Comparison of ENCODE assay signal across 10 cellular contexts in genomic region chr5:141875022-141875740, GRCh38. TPM values are rescaled to one million over a fixed set of nuclear protein-coding genes. Genes with fewer than 3 reads are reported as not detected.
DNase-seq lines count a peak whose midpoint lies in the region; ATAC-seq, FAIRE-seq and TF ChIP-seq lines count a peak whose summit lies in the region.
"Had no signal": no experiment of that assay in that cellular context is flagged by ENCODE, and none has a peak within 500 bp of the region (broad histone marks: within the 10 kb centered on the region; RNA-seq: fewer than 3 reads in every experiment).

No MANE protein-coding gene starts in this region.

- H3K4me1 ChIP-seq in endothelial cell of umbilical vein (ENCODE audit: control insufficient read depth, extremely low read depth, insufficient read depth, low read length) = peaks cover 43% of the 10 kb centered on the region
- peaks cover 41% of the 10 kb centered on the region for H3K4me1 ChIP-seq in upper lobe of right lung

- peaks cover 0 to 2% of the 10 kb centered on the region in 2 experiments for H3K36me3 ChIP-seq in endothelial cell of umbilical vein (ENCODE audit: control insufficient read depth in 2 of 2, extremely low read depth in 1 of 2, insufficient read depth in 2 of 2, low read length in 2 of 2)
- no peaks in the 10 kb centered on the region for H3K36me3 ChIP-seq in upper lobe of right lung

- TF ChIP-seq POLR2A in endothelial cell of umbilical vein (IDR thresholded peaks at IDR 0.05; ENCODE audit: low read depth, low read length) = no peak

- no peak for DNase-seq in activated naive CD8-positive, alpha-beta T cell treated with anti-CD3 and anti-CD28 coated beads for 36 hours
- no peak for DNase-seq in endothelial cell of umbilical vein (ENCODE audit: low read depth, low spot score)
- DNase-seq in natural killer cell = no peak
- no peak for DNase-seq in upper lobe of right lung
- DNase-seq in activated CD8-positive, alpha-beta memory T cell treated with anti-CD3 and anti-CD28 coated beads, Interleukin-2, amount 50 U/mL, for 48 hours = no peak
- no peak for DNase-seq in stimulated activated CD4-positive, alpha-beta T cell treated with anti-CD3 and anti-CD28 coated beads, Interleukin-4, amount 100 ng/mL, for 24 hours
- DNase-seq: SHP77 treated with DMSO at 0.1 percent for 48 hours had no signal

- ATAC-seq in natural killer cell (no peak), upper lobe of right lung (no peak), GM18870 (IDR thresholded peaks at IDR 0.05; ENCODE audit: unreplicated experiment) (no peak)

- FAIRE-seq in endothelial cell of umbilical vein (lab: Jason Lieb, UNC) = peak; percentile 8

- POLR2A ChIA-PET in endothelial cell of umbilical vein (lab: Charles Lee) = no interaction called here

- H3K9me3 ChIP-seq in endothelial cell of umbilical vein (replicated peaks; ENCODE audit: control insufficient read depth, insufficient read depth, low read length) (no peaks in the 10 kb centered on the region), upper lobe of right lung (no peaks in the 10 kb centered on the region)

- H3K9ac ChIP-seq in endothelial cell of umbilical vein (replicated peaks; ENCODE audit: extremely low read depth, insufficient read depth, low read length) = peak overlapping the region; percentile 68

- TF ChIP-seq CTCF in endothelial cell of umbilical vein (IDR thresholded peaks at IDR 0.05; ENCODE audit: extremely low read depth in 1 of 2, insufficient read depth in 1 of 2, low read depth in 1 of 2, low read length in 2 of 2) (no peak), natural killer cell (IDR thresholded peaks at IDR 0.05) (no peak), upper lobe of right lung (IDR thresholded peaks at IDR 0.05) (no peak)

- peaks cover 0 to 3% of the 10 kb centered on the region in 2 experiments for H3K27me3 ChIP-seq in endothelial cell of umbilical vein (ENCODE audit: control insufficient read depth in 2 of 2, insufficient read depth in 2 of 2, low read length in 2 of 2)
- H3K27me3 ChIP-seq in upper lobe of right lung = peaks cover 19% of the 10 kb centered on the region

- no TSS peak for BruUV-seq in endothelial cell of umbilical vein (replicated peaks; lab: Mats Ljungman, UMichigan)

- H3K4me3 ChIP-seq in endothelial cell of umbilical vein (replicated peaks in 1 of 3; ENCODE audit: insufficient read depth in 1 of 3, low read depth in 1 of 3, low read length in 3 of 3) = peak overlapping the region; percentile 32 to 65 (median 59)
- peak overlapping the region; percentile 66 for H3K4me3 ChIP-seq in upper lobe of right lung

- H3K4me1 Mint-ChIP-seq in activated naive CD8-positive, alpha-beta T cell (ENCODE audit: low read depth) = peaks cover 22% of the 10 kb centered on the region
- peaks cover 18% of the 10 kb centered on the region for H3K4me1 Mint-ChIP-seq in activated naive CD8-positive, alpha-beta T cell treated with anti-CD3 and anti-CD28 coated beads for 36 hours
- peaks cover 62 to 79% of the 10 kb centered on the region in 2 donors for H3K4me1 Mint-ChIP-seq in natural killer cell

- no peaks in the 10 kb centered on the region for H3K9me3 Mint-ChIP-seq in activated naive CD8-positive, alpha-beta T cell (ENCODE audit: low read depth)
- no peaks in the 10 kb centered on the region for H3K9me3 Mint-ChIP-seq in activated naive CD8-positive, alpha-beta T cell treated with anti-CD3 and anti-CD28 coated beads for 36 hours
- no peaks in the 10 kb centered on the region for H3K9me3 Mint-ChIP-seq in natural killer cell
- H3K9me3 Mint-ChIP-seq: memory B cell had no signal

- peaks cover 72% of the 10 kb centered on the region for H3K79me2 ChIP-seq in endothelial cell of umbilical vein (ENCODE audit: control insufficient read depth, insufficient read depth, low read length)

- peaks cover 39% of the 10 kb centered on the region for H3K27me3 Mint-ChIP-seq in activated naive CD8-positive, alpha-beta T cell
- H3K27me3 Mint-ChIP-seq in activated naive CD8-positive, alpha-beta T cell treated with anti-CD3 and anti-CD28 coated beads for 36 hours = peaks cover 66% of the 10 kb centered on the region
- H3K27me3 Mint-ChIP-seq in natural killer cell (ENCODE audit: low read depth in 2 of 2) = peaks cover under 1 to 33% of the 10 kb centered on the region in 2 donors

- H4K20me1 ChIP-seq in endothelial cell of umbilical vein (replicated peaks; ENCODE audit: control insufficient read depth, extremely low read depth, insufficient read depth, low read length) = no peaks in the 10 kb centered on the region

- H3K4me2 ChIP-seq in endothelial cell of umbilical vein (ENCODE audit: insufficient read depth, low read length) = peak overlapping the region; percentile 40

- CTCF ChIA-PET in endothelial cell of umbilical vein (lab: Charles Lee) = interaction anchor here (1.0 to 8.4 kb wide), 3 partner anchors 69 to 120 kb away, joined by 3 to 217 read pairs (median 4); partner anchors contain the start of gene RNF14

- H3K27ac ChIP-seq in endothelial cell of umbilical vein (ENCODE audit: insufficient read depth, low read depth, low read length) = no peak overlapping the region
- H3K27ac ChIP-seq in upper lobe of right lung = peak overlapping the region; percentile 78

- H3K36me3 Mint-ChIP-seq in activated naive CD8-positive, alpha-beta T cell = no peaks in the 10 kb centered on the region
- H3K36me3 Mint-ChIP-seq in activated naive CD8-positive, alpha-beta T cell treated with anti-CD3 and anti-CD28 coated beads for 36 hours = no peaks in the 10 kb centered on the region
- no peaks in the 10 kb centered on the region for H3K36me3 Mint-ChIP-seq in natural killer cell

- H2AFZ ChIP-seq in endothelial cell of umbilical vein (ENCODE audit: low read depth, low read length) = no peak overlapping the region

- H3K4me3 Mint-ChIP-seq in activated naive CD8-positive, alpha-beta T cell = peak overlapping the region; percentile 63
- no peak overlapping the region for H3K4me3 Mint-ChIP-seq in activated naive CD8-positive, alpha-beta T cell treated with anti-CD3 and anti-CD28 coated beads for 36 hours
- peak overlapping the region; percentile 74 for H3K4me3 Mint-ChIP-seq in natural killer cell
- H3K4me3 Mint-ChIP-seq: memory B cell had no signal

- H3K9me1 ChIP-seq in endothelial cell of umbilical vein (replicated peaks; ENCODE audit: control insufficient read depth, extremely low read depth, insufficient read depth, low read length) = no peaks in the 10 kb centered on the region

- intact Hi-C loops in endothelial cell of umbilical vein (cut with micrococcal nuclease) = loop anchor here (5.0 kb wide), 1 partner anchor 38 kb away; no protein-coding TSS in a partner anchor
- intact Hi-C loops in natural killer cell (cut with micrococcal nuclease) = loop anchor here (5.0 kb wide), 2 partner anchors 63 to 142 kb away; no protein-coding TSS in a partner anchor
- intact Hi-C loops in upper lobe of right lung (cut with DNase I) = loop anchor here (5.0 kb wide), 1 partner anchor 87 kb away; no protein-coding TSS in a partner anchor

- dilution Hi-C loops in endothelial cell of umbilical vein (cut with MboI; ENCODE audit: extremely low pct_ligation_motif_present, low sequenced_read_pairs) = loop anchor here (25.0 kb wide), 1 partner anchor 138 kb away; no protein-coding TSS in a partner anchor

- H3K27ac Mint-ChIP-seq in activated naive CD8-positive, alpha-beta T cell = no peak overlapping the region
- no peak overlapping the region for H3K27ac Mint-ChIP-seq in activated naive CD8-positive, alpha-beta T cell treated with anti-CD3 and anti-CD28 coated beads for 36 hours
- peak overlapping the region; percentile 63 to 70 for H3K27ac Mint-ChIP-seq in natural killer cell
- H3K27ac Mint-ChIP-seq: memory B cell had no signal

TF ChIP-seq in endothelial cell of umbilical vein, 7 proteins besides CTCF, POLR2A, EP300 and RAD21:
- TF ChIP-seq, protein P1, sequence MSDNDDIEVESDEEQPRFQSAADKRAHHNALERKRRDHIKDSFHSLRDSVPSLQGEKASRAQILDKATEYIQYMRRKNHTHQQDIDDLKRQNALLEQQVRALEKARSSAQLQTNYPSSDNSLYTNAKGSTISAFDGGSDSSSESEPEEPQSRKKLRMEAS (IDR thresholded peaks at IDR 0.05; ENCODE audit: insufficient read depth, insufficient read length) = no peak
- TF ChIP-seq GATA2 (IDR thresholded peaks at IDR 0.05; ENCODE audit: insufficient read depth, insufficient read length, low read depth, low read length) (no peak), POLR2AphosphoS5 (IDR thresholded peaks at IDR 0.05; ENCODE audit: insufficient read depth, low read depth, low read length) (no peak), EZH2 (IDR thresholded peaks at IDR 0.05; ENCODE audit: borderline replicate concordance, low read depth, low read length, severe bottlenecking) (no peak), FOS (IDR thresholded peaks at IDR 0.05; ENCODE audit: borderline replicate concordance, insufficient read depth, low read length) (no peak), MYC (IDR thresholded peaks at IDR 0.05; ENCODE audit: low read depth, low read length) (no peak), JUN (IDR thresholded peaks at IDR 0.05; ENCODE audit: borderline replicate concordance, insufficient read depth, insufficient read length, low read depth) (no peak)

RNA-seq across cellular contexts. Expression of gene PCDH1, which starts 3.0 kb away (rescaled TPM):
- not detected for total RNA-seq in activated naive CD8-positive, alpha-beta T cell treated with anti-CD3 and anti-CD28 coated beads for 36 hours
- total RNA-seq in endothelial cell of umbilical vein = 136 and 170 TPM in 2 replicates
- 113 and 124 TPM in 2 replicates for polyA plus RNA-seq in endothelial cell of umbilical vein
- polyA plus RNA-seq in endothelial cell of umbilical vein (2011; cell fraction: cytosol; rRNA removed) = 87.1 and 88.0 TPM in 2 replicates
- polyA plus RNA-seq in endothelial cell of umbilical vein (2011; cell fraction: nucleus; rRNA removed) = 70.9 and 75.9 TPM in 2 replicates
- polyA plus RNA-seq in endothelial cell of umbilical vein (2012) = 80.3 and 97.2 TPM in 2 replicates
- 304 and 328 TPM in 2 replicates for polyA minus RNA-seq in endothelial cell of umbilical vein
- polyA minus RNA-seq in endothelial cell of umbilical vein (2011; cell fraction: cytosol; rRNA and poly(A)+ RNA removed) = 8.7 TPM
- 59.9 and 63.2 TPM in 2 replicates for polyA minus RNA-seq in endothelial cell of umbilical vein (2011; cell fraction: nucleus; rRNA and poly(A)+ RNA removed)
- 10 to 100 TPM; 19.2 to 39.2 (median 32.1) TPM for total RNA-seq in natural killer cell
- 66.6 TPM for total RNA-seq in upper lobe of right lung

RNA-seq across cellular contexts. Expression of gene DELE1, which starts 48.5 kb away (rescaled TPM):
- total RNA-seq in activated naive CD8-positive, alpha-beta T cell treated with anti-CD3 and anti-CD28 coated beads for 36 hours = 10 to 100 TPM; 46.4 to 51.6 TPM
- 67.0 and 105 TPM in 2 replicates for total RNA-seq in endothelial cell of umbilical vein
- polyA plus RNA-seq in endothelial cell of umbilical vein = 121 and 139 TPM in 2 replicates
- 80.8 and 91.2 TPM in 2 replicates for polyA plus RNA-seq in endothelial cell of umbilical vein (2011; cell fraction: cytosol; rRNA removed)
- 291 and 301 TPM in 2 replicates for polyA plus RNA-seq in endothelial cell of umbilical vein (2011; cell fraction: nucleus; rRNA removed)
- 60.1 and 60.8 TPM in 2 replicates for polyA plus RNA-seq in endothelial cell of umbilical vein (2012)
- 96.7 and 110 TPM in 2 replicates for polyA minus RNA-seq in endothelial cell of umbilical vein
- polyA minus RNA-seq in endothelial cell of umbilical vein (2011; cell fraction: cytosol; rRNA and poly(A)+ RNA removed) = 29.9 TPM
- polyA minus RNA-seq in endothelial cell of umbilical vein (2011; cell fraction: nucleus; rRNA and poly(A)+ RNA removed) = 83.3 and 102 TPM in 2 replicates
- 100 to 1,000 TPM; 106 to 125 (median 115) TPM for total RNA-seq in natural killer cell
- 83.3 TPM for total RNA-seq in upper lobe of right lung

Comparison
In these comparisons a context has a peak if more than half of its experiments do, and no peak if none do; other contexts are left out.
1. H3K27ac Mint-ChIP-seq: peak in natural killer cell (2 of 2); none in activated naive CD8-positive, alpha-beta T cell (single experiment) and activated naive CD8-positive, alpha-beta T cell treated with anti-CD3 and anti-CD28 coated beads for 36 hours (single experiment).
2. RNA of gene PCDH1, which starts 3.0 kb away (total RNA-seq): 136 to 170 TPM in endothelial cell of umbilical vein, 66.6 TPM in upper lobe of right lung (single experiment) and 19.2 to 39.2 TPM in natural killer cell; not detected in activated naive CD8-positive, alpha-beta T cell treated with anti-CD3 and anti-CD28 coated beads for 36 hours; every median in the first group is over 10 times any median in the second.